6 cellular contexts compared by ENCODE assay signal in genomic region chr11:66346476-66347424, GRCh38. TPM values are rescaled to one million over a fixed set of nuclear protein-coding genes. Genes with fewer than 3 reads are reported as not detected.
DNase-seq lines count a peak whose midpoint lies in the region; ATAC-seq and TF ChIP-seq lines count a peak whose summit lies in the region.

No MANE protein-coding gene starts in this region.

- ATAC-seq in HG02642 (IDR thresholded peaks at IDR 0.05; ENCODE audit: poor library complexity, unreplicated experiment): no peak
- ATAC-seq in GM21529 (IDR thresholded peaks at IDR 0.05; ENCODE audit: unreplicated experiment): no peak
- ATAC-seq in HG03520 (IDR thresholded peaks at IDR 0.05; ENCODE audit: unreplicated experiment): no peak

- no peak for TF ChIP-seq RAD21 in SK-N-SH (IDR thresholded peaks at IDR 0.05; ENCODE audit: low read length)

- H3K9me3 ChIP-seq in SK-N-SH: no peaks in the 10 kb centered on the region

- TF ChIP-seq EP300 in SK-N-SH (IDR thresholded peaks at IDR 0.05; ENCODE audit: borderline replicate concordance in 1 of 2, low read depth in 1 of 2, low read length in 1 of 2): no peak

- WGBS in SK-N-SH (ENCODE audit: low lambda C conversion rate): 55% methylated on average over 22 of the region's 68 CpGs

- H3K9me3 Mint-ChIP-seq in CD14-positive monocyte (no peaks in the 10 kb centered on the region), immature natural killer cell (peaks cover 0 to 2% (median 0%) of the 10 kb centered on the region in 6 donors)

- H3K79me2 ChIP-seq in SK-N-SH (ENCODE audit: insufficient read depth): peaks cover 27% of the 10 kb centered on the region

- H3K9ac ChIP-seq in SK-N-SH: peak overlapping the region; percentile 83

- H2AFZ ChIP-seq in SK-N-SH (ENCODE audit: low read depth): peak overlapping the region; percentile 67; the same call in 1 of the 2 replicates

- CTCF ChIA-PET in SK-N-SH (lab: Yijun Ruan, JAX): interaction anchor here (1.2 to 6.6 kb wide), 7 partner anchors 9 to 64 kb away, joined by 3 to 62 read pairs (median 16); partner anchors contain the start of gene RIN1

- TF ChIP-seq CTCF in CD14-positive monocyte (IDR thresholded peaks at IDR 0.05) (no peak), SK-N-SH (IDR thresholded peaks at IDR 0.05) (no peak)

- peaks cover 14 to 16% of the 10 kb centered on the region in 2 donors for H3K36me3 Mint-ChIP-seq in CD14-positive monocyte
- H3K36me3 Mint-ChIP-seq in immature natural killer cell: peaks cover 10 to 11% (median 11%) of the 10 kb centered on the region in 3 donors

- peak overlapping the region; percentile 65 to 80 for H3K4me3 ChIP-seq in SK-N-SH (ENCODE audit: low read depth in 2 of 2, low read length in 1 of 2)

- peak overlapping the region; percentile 41 to 88 for H3K27ac ChIP-seq in SK-N-SH (ENCODE audit: low read depth in 2 of 2, low read length in 1 of 2)

- H3K4me1 ChIP-seq in SK-N-SH (ENCODE audit: control insufficient read depth in 1 of 2, insufficient read depth in 2 of 2, low read depth in 1 of 2, low read length in 1 of 2): peaks cover 24 to 37% of the 10 kb centered on the region in 2 experiments; a peak in 3 of 4 replicates

- DNase-seq in CD14-positive monocyte (ENCODE audit: low spot score) (no peak), SK-N-SH (peak; percentile 55), immature natural killer cell (no peak)

- H3K27ac Mint-ChIP-seq in CD14-positive monocyte (peak overlapping the region in 2 of 7 donors; percentile 20 to 62), immature natural killer cell (peak overlapping the region in 4 of 6 donors; percentile 34 to 97 (median 94))

- H3K27me3 Mint-ChIP-seq in CD14-positive monocyte (ENCODE audit: low read depth in 3 of 3) (peaks cover 4 to 22% (median 11%) of the 10 kb centered on the region in 3 donors), immature natural killer cell (ENCODE audit: low read depth in 3 of 3) (peaks cover 14 to 24% (median 16%) of the 10 kb centered on the region in 3 donors)

- H3K4me1 Mint-ChIP-seq in CD14-positive monocyte (peaks cover 31% of the 10 kb centered on the region), immature natural killer cell (peaks cover 37 to 41% of the 10 kb centered on the region in 2 donors)

- H3K4me3 Mint-ChIP-seq in CD14-positive monocyte (peak overlapping the region; percentile 78 to 89), immature natural killer cell (peak overlapping the region; percentile 69 to 98 (median 96))

- no peaks in the 10 kb centered on the region for H4K20me1 ChIP-seq in SK-N-SH (ENCODE audit: insufficient read depth)

- H3K9me2 ChIP-seq in SK-N-SH: no peaks in the 10 kb centered on the region

- intact Hi-C loops in CD14-positive monocyte (cut with micrococcal nuclease): no loop called here

- H3K27me3 ChIP-seq in SK-N-SH (ENCODE audit: insufficient read depth): no peaks in the 10 kb centered on the region

- H3K36me3 ChIP-seq in SK-N-SH (replicated peaks in 1 of 2; ENCODE audit: control insufficient read depth in 1 of 2, insufficient read depth in 2 of 2, low read length in 1 of 2): peaks cover 0 to 9% of the 10 kb centered on the region in 2 experiments

- H3F3A ChIP-seq in SK-N-SH (replicated peaks; ENCODE audit: insufficient read depth): peaks cover 19% of the 10 kb centered on the region

- peak overlapping the region; percentile 96 for H3K4me2 ChIP-seq in SK-N-SH

- POLR2A ChIA-PET in SK-N-SH (lab: Yijun Ruan, JAX): interaction anchor here (0.6 to 3.8 kb wide), 2 partner anchors 23 to 34 kb away, joined by 3 to 19 read pairs; no protein-coding TSS in a partner anchor

TF ChIP-seq in SK-N-SH, 30 proteins besides CTCF, POLR2A, EP300 and RAD21 (continues in another document):
- TF ChIP-seq, protein P1, sequence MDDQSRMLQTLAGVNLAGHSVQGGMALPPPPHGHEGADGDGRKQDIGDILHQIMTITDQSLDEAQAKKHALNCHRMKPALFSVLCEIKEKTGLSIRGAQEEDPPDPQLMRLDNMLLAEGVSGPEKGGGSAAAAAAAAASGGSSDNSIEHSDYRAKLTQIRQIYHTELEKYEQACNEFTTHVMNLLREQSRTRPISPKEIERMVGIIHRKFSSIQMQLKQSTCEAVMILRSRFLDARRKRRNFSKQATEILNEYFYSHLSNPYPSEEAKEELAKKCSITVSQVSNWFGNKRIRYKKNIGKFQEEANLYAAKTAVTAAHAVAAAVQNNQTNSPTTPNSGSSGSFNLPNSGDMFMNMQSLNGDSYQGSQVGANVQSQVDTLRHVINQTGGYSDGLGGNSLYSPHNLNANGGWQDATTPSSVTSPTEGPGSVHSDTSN (IDR thresholded peaks at IDR 0.05): no peak
- TF ChIP-seq MAX (IDR thresholded peaks at IDR 0.05; ENCODE audit: low read depth): no peak
- TF ChIP-seq GABPA (IDR thresholded peaks at IDR 0.05; ENCODE audit: low read depth): no peak
- no peak for TF ChIP-seq FOXM1 (IDR thresholded peaks at IDR 0.05; ENCODE audit: low read depth)
- TF ChIP-seq NFIC (IDR thresholded peaks at IDR 0.05; ENCODE audit: borderline replicate concordance): no peak
- TF ChIP-seq ELF1 (IDR thresholded peaks at IDR 0.05): no peak
- no peak for TF ChIP-seq MEF2A (IDR thresholded peaks at IDR 0.05; ENCODE audit: borderline replicate concordance, low read depth)
- TF ChIP-seq ZBTB33 (IDR thresholded peaks at IDR 0.05; ENCODE audit: borderline replicate concordance, low read depth): no peak

RNA-seq across cellular contexts. Expression of gene B4GAT1, which starts 0.7 kb away (rescaled TPM):
- polyA plus RNA-seq in CD14-positive monocyte (1 to 10 TPM; 1.7 TPM), SK-N-SH (2012; rRNA removed) (26.4 TPM in 2 replicates), immature natural killer cell (10 to 100 TPM in 1 of 3 donors, 1 to 10 TPM in 2; 7.0 to 11.1 (median 7.4) TPM)
- polyA plus RNA-seq in SK-N-SH (2012; cell fraction: cytosol; rRNA removed): 18.3 and 23.9 TPM in 2 replicates
- polyA plus RNA-seq in SK-N-SH (2012; cell fraction: nucleus; rRNA removed): 17.6 and 20.1 TPM in 2 replicates

RNA-seq across cellular contexts. Expression of gene BRMS1, which starts 1.8 kb away (rescaled TPM):
- polyA plus RNA-seq in CD14-positive monocyte: 10 to 100 TPM; 62.0 to 65.2 TPM
- polyA plus RNA-seq in SK-N-SH (2012; rRNA removed): 70.0 and 76.5 TPM in 2 replicates
- polyA plus RNA-seq in SK-N-SH (2012; cell fraction: cytosol; rRNA removed): 65.3 and 67.8 TPM in 2 replicates
- 66.8 and 73.5 TPM in 2 replicates for polyA plus RNA-seq in SK-N-SH (2012; cell fraction: nucleus; rRNA removed)
- polyA plus RNA-seq in immature natural killer cell: 10 to 100 TPM; 69.3 to 79.8 (median 76.3) TPM

RNA-seq across cellular contexts. Expression of gene RIN1, which starts 10.5 kb away (rescaled TPM):
- polyA plus RNA-seq in CD14-positive monocyte: 1 to 10 TPM; 6.1 to 7.6 TPM
- 13.0 and 16.9 TPM in 2 replicates for polyA plus RNA-seq in SK-N-SH (2012; rRNA removed)
- polyA plus RNA-seq in SK-N-SH (2012; cell fraction: cytosol; rRNA removed): 6.1 and 9.3 TPM in 2 replicates
- polyA plus RNA-seq in SK-N-SH (2012; cell fraction: nucleus; rRNA removed): 71.9 and 87.9 TPM in 2 replicates
- polyA plus RNA-seq in immature natural killer cell: under 1 TPM in 2 of 3 donors, not detected in 1; 0.17 to 0.20 TPM

RNA-seq across cellular contexts. Expression of gene SLC29A2, which starts 24.8 kb away (rescaled TPM):
- polyA plus RNA-seq in CD14-positive monocyte (under 1 TPM in 1 of 2 donors, not detected in 1; 0.11 TPM), SK-N-SH (2012; rRNA removed) (3.2 and 3.7 TPM in 2 replicates), immature natural killer cell (under 1 TPM in 2 of 3 donors, not detected in 1; 0.21 to 0.32 TPM)
- 1.4 and 2.4 TPM in 2 replicates for polyA plus RNA-seq in SK-N-SH (2012; cell fraction: cytosol; rRNA removed)
- polyA plus RNA-seq in SK-N-SH (2012; cell fraction: nucleus; rRNA removed): 13.0 and 14.4 TPM in 2 replicates

RNA-seq across cellular contexts. Expression of gene CD248, which starts 29.9 kb away (rescaled TPM):
- polyA plus RNA-seq in CD14-positive monocyte: under 1 TPM in 1 of 2 donors, not detected in 1; 0.13 TPM
- 2.6 and 7.7 TPM in 2 replicates for polyA plus RNA-seq in SK-N-SH (2012; rRNA removed)
- 2.9 and 3.8 TPM in 2 replicates for polyA plus RNA-seq in SK-N-SH (2012; cell fraction: cytosol; rRNA removed)
- 3.0 and 4.6 TPM in 2 replicates for polyA plus RNA-seq in SK-N-SH (2012; cell fraction: nucleus; rRNA removed)
- not detected for polyA plus RNA-seq in immature natural killer cell

Comparison
In these comparisons a context has a peak if more than half of its experiments do, and no peak if none do; other contexts are left out.
1. RNA of gene RIN1, which starts 10.5 kb away (polyA plus RNA-seq): 6.1 to 87.9 TPM in SK-N-SH and 6.1 to 7.6 TPM in CD14-positive monocyte; 0.17 to 0.20 TPM in immature natural killer cell; every median in the first group is over 4 times any median in the second.